ENCODE assay signal across 8 cellular contexts in genomic region chr16:23453338-23454052, GRCh38. TPM values are rescaled to one million over a fixed set of nuclear protein-coding genes. Genes with fewer than 3 reads are reported as not detected.
DNase-seq lines count a peak whose midpoint lies in the region; ATAC-seq and TF ChIP-seq lines count a peak whose summit lies in the region.

No MANE protein-coding gene starts in this region.

- H3K9me3 ChIP-seq in T-helper 17 cell (ENCODE audit: control insufficient read depth, low read length, poor library complexity, severe bottlenecking) (no peaks in the 10 kb centered on the region), left ventricle myocardium inferior (replicated peaks) (no peaks in the 10 kb centered on the region)

- H3K27me3 ChIP-seq in GM23338 (ENCODE audit: insufficient read depth) = no peaks in the 10 kb centered on the region
- no peaks in the 10 kb centered on the region for H3K27me3 ChIP-seq in left ventricle myocardium inferior (ENCODE audit: low read depth)

- DNase-seq in GM23338 (ENCODE audit: low spot score) (no peak), T-helper 17 cell (no peak), left ventricle myocardium inferior (no peak), NCI-H345 (lab: John Stamatoyannopoulos, UW) (no peak), SKM-1 (lab: John Stamatoyannopoulos, UW; ENCODE audit: unreplicated experiment) (no peak), putamen (ENCODE audit: low spot score) (no peak)

- no peaks in the 10 kb centered on the region for H3F3A ChIP-seq in GM23338 (replicated peaks; ENCODE audit: low read depth)

- peak; percentile 22 for ATAC-seq in GM23338
- no peak for ATAC-seq in T-helper 17 cell
- ATAC-seq in HG02588 (IDR thresholded peaks at IDR 0.05; ENCODE audit: unreplicated experiment) = no peak

- H3K79me2 ChIP-seq in GM23338 (replicated peaks; ENCODE audit: insufficient read depth) = peaks cover 21% of the 10 kb centered on the region

- H2AFZ ChIP-seq in GM23338 = peak overlapping the region; percentile 91; the same call in 1 of the 2 replicates

- H3K36me3 Mint-ChIP-seq in GM23338 (ENCODE audit: low read depth) = peaks cover 6% of the 10 kb centered on the region; the same call in 1 of the 3 replicates
- H3K36me3 Mint-ChIP-seq in T-helper 17 cell (ENCODE audit: low read depth) = peaks cover 4% of the 10 kb centered on the region

- TF ChIP-seq CTCF in GM23338 (conservative IDR thresholded peaks at IDR 0.05; ENCODE audit: low read depth in 2 of 2) (no peak), left ventricle myocardium inferior (IDR thresholded peaks at IDR 0.05; ENCODE audit: borderline replicate concordance) (no peak)

- H3K4me3 ChIP-seq in GM23338 (peak overlapping the region; percentile 89), left ventricle myocardium inferior (peak overlapping the region; percentile 80), skin epidermis (peak overlapping the region; percentile 64 to 96 (median 81))

- intact Hi-C loops in left ventricle myocardium inferior (cut with micrococcal nuclease) = loop anchor here (10.0 kb wide), 1 partner anchor 61 kb away; the partner anchor contains the start of gene GGA2

- H3K27me3 Mint-ChIP-seq in GM23338 (ENCODE audit: insufficient read depth, low read depth, poor library complexity) = peaks cover 17% of the 10 kb centered on the region
- no peaks in the 10 kb centered on the region for H3K27me3 Mint-ChIP-seq in T-helper 17 cell

- peak overlapping the region; percentile 93 for H3K4me2 ChIP-seq in GM23338

- peaks cover 7% of the 10 kb centered on the region; the same call in 1 of the 2 replicates for H4K20me1 ChIP-seq in GM23338 (replicated peaks; ENCODE audit: insufficient read depth)

- H3K27ac Mint-ChIP-seq in GM23338 (no peak overlapping the region), T-helper 17 cell (peak overlapping the region; percentile 95)

- peak overlapping the region; percentile 81 for H3K4me3 Mint-ChIP-seq in GM23338
- peak overlapping the region; percentile 97 for H3K4me3 Mint-ChIP-seq in T-helper 17 cell

- H3K27ac ChIP-seq in GM23338 (ENCODE audit: low read depth) (no peak overlapping the region; the same call in 1 of the 2 replicates), left ventricle myocardium inferior (replicated peaks) (peak overlapping the region; percentile 88), skin epidermis (peak overlapping the region in 15 of 21 experiments; percentile 76 to 95 (median 88))

- H3K36me3 ChIP-seq in GM23338 (ENCODE audit: insufficient read depth) = no peaks in the 10 kb centered on the region
- no peaks in the 10 kb centered on the region for H3K36me3 ChIP-seq in left ventricle myocardium inferior

- H3K9me2 ChIP-seq in GM23338 (ENCODE audit: insufficient read depth) = no peaks in the 10 kb centered on the region

- H3K4me1 ChIP-seq in GM23338 (ENCODE audit: insufficient read depth) (peaks cover 7% of the 10 kb centered on the region), left ventricle myocardium inferior (peaks cover 37% of the 10 kb centered on the region)

- H3K4me1 Mint-ChIP-seq in GM23338 (peaks cover 7% of the 10 kb centered on the region; the same call in 2 of the 3 replicates), T-helper 17 cell (peaks cover 29% of the 10 kb centered on the region)

- no peaks in the 10 kb centered on the region for H3K9me3 Mint-ChIP-seq in GM23338

TF ChIP-seq in GM23338, 12 proteins besides CTCF, POLR2A, EP300 and RAD21 (continues in another document):
- no peak for TF ChIP-seq STAT1 (IDR thresholded peaks at IDR 0.05; ENCODE audit: unreplicated experiment)
- TF ChIP-seq ZNF114 (CRISPR knock-in tag; IDR thresholded peaks at IDR 0.05) = no peak
- TF ChIP-seq ZNF331 (CRISPR knock-in tag; IDR thresholded peaks at IDR 0.05; ENCODE audit: low read depth) = no peak
- TF ChIP-seq EZH2phosphoT487 (IDR thresholded peaks at IDR 0.05; ENCODE audit: unreplicated experiment) = no peak
- TF ChIP-seq JUNB (IDR thresholded peaks at IDR 0.05; ENCODE audit: unreplicated experiment) = no peak
- TF ChIP-seq NANOG (IDR thresholded peaks at IDR 0.05; ENCODE audit: borderline replicate concordance) = no peak
- no peak for TF ChIP-seq POLR2AphosphoS5 (IDR thresholded peaks at IDR 0.05; ENCODE audit: low read depth)
- no peak for TF ChIP-seq CREB1 (CRISPR knock-in tag; IDR thresholded peaks at IDR 0.05; ENCODE audit: low read depth)
- TF ChIP-seq, protein P1, sequence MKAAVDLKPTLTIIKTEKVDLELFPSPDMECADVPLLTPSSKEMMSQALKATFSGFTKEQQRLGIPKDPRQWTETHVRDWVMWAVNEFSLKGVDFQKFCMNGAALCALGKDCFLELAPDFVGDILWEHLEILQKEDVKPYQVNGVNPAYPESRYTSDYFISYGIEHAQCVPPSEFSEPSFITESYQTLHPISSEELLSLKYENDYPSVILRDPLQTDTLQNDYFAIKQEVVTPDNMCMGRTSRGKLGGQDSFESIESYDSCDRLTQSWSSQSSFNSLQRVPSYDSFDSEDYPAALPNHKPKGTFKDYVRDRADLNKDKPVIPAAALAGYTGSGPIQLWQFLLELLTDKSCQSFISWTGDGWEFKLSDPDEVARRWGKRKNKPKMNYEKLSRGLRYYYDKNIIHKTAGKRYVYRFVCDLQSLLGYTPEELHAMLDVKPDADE (IDR thresholded peaks at IDR 0.05) = no peak
- TF ChIP-seq REST (IDR thresholded peaks at IDR 0.05; ENCODE audit: unreplicated experiment) = no peak

RNA-seq across cellular contexts. Expression of gene COG7, which starts 0.5 kb away (rescaled TPM):
- total RNA-seq in GM23338 (2014; rRNA removed; shearing (Covaris generic)) = 19.6 and 20.0 TPM in 2 replicates
- 9.2 and 10.3 TPM in 2 replicates for polyA plus RNA-seq in GM23338 (2016; fragmentation: Nextera tagmentation; extraction: Ambion mirVana)
- total RNA-seq in T-helper 17 cell (10 to 100 TPM; 16.9 to 17.1 TPM), left ventricle myocardium inferior (11.7 TPM)

RNA-seq across cellular contexts. Expression of gene GGA2, which starts 56.8 kb away (rescaled TPM):
- total RNA-seq in GM23338 (2014; rRNA removed; shearing (Covaris generic)) = 76.6 and 114 TPM in 2 replicates
- polyA plus RNA-seq in GM23338 (2016; fragmentation: Nextera tagmentation; extraction: Ambion mirVana) = 36.2 and 40.3 TPM in 2 replicates
- total RNA-seq in T-helper 17 cell (100 to 1,000 TPM; 116 to 117 TPM), left ventricle myocardium inferior (59.4 TPM)
